ENCODE assay signal across 9 cellular contexts in genomic region chr3:31004025-31004678, GRCh38.
DNase-seq lines count a peak whose midpoint lies in the region; ATAC-seq and TF ChIP-seq lines count a peak whose summit lies in the region.
"Had no signal": no experiment of that assay in that cellular context is flagged by ENCODE, and none has a peak within 500 bp of the region (broad histone marks: within the 10 kb centered on the region; RNA-seq: fewer than 3 reads in every experiment).

No MANE protein-coding gene starts in this region.

- H3K4me3 Mint-ChIP-seq in mesothelial cell of epicardium: no peak overlapping the region

- H3K27ac Mint-ChIP-seq in mesothelial cell of epicardium: peak overlapping the region; percentile 66

- H3K36me3 Mint-ChIP-seq in mesothelial cell of epicardium: no peaks in the 10 kb centered on the region

- H3K27me3 Mint-ChIP-seq in mesothelial cell of epicardium (ENCODE audit: low read depth): no peaks in the 10 kb centered on the region

- no peak for TF ChIP-seq CTCF in mesothelial cell of epicardium (IDR thresholded peaks at IDR 0.05; ENCODE audit: unreplicated experiment)

- H3K9me3 Mint-ChIP-seq in mesothelial cell of epicardium: peaks cover 4% of the 10 kb centered on the region

- peaks cover 14% of the 10 kb centered on the region for H3K4me1 Mint-ChIP-seq in mesothelial cell of epicardium

- DNase-seq in T1000 (lab: John Stamatoyannopoulos, UW) (peak; percentile 7), mesothelial cell of epicardium (ENCODE audit: low spot score in 2 of 2, unreplicated experiment in 2 of 2) (no peak), mesenteric fat pad (ENCODE audit: low spot score) (no peak)
- DNase-seq in stimulated activated CD4-positive, alpha-beta T cell treated with anti-CD3 and anti-CD28 coated beads, Interleukin-15, amount 100 ng/mL, for 24 hours: no peak
- DNase-seq: stimulated activated CD4-positive, alpha-beta T cell treated with anti-CD3 and anti-CD28 coated beads, Interleukin-4, amount 100 ng/mL, for 4 hours had no signal

- ATAC-seq in GM18858 (IDR thresholded peaks at IDR 0.05; ENCODE audit: unreplicated experiment) (peak; percentile 47), HG02840 (IDR thresholded peaks at IDR 0.05; ENCODE audit: low FRiP score, unreplicated experiment) (peak; percentile 56), HG03280 (IDR thresholded peaks at IDR 0.05; ENCODE audit: unreplicated experiment) (no peak), GM19035 (IDR thresholded peaks at IDR 0.05; ENCODE audit: unreplicated experiment) (no peak)

Comparison
In these comparisons a context has a peak if more than half of its experiments do, and no peak if none do; other contexts are left out.
1. ATAC-seq: peak in GM18858 (single experiment) and HG02840 (single experiment); none in HG03280 (single experiment) and GM19035 (single experiment).